ENCODE assay signal across 1 cellular context in the genomic region with DNA sequence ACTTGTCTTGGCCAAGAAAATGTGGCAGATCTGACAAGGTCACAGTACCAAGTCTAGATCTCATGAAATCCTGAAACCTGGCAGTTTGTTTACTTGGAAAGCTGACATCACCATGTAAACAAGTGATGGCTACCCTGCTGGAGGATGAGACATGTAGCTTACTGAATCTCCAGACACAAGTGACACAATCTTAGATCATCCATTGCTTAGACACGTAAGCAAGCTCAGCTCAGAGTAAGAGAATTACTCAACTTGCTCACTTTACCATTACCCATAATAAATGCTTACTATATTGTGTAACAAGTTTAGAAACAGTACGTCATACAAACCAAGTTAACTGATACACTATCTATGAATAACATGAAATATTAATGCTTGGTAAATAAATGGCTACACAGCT.
A peak's percentile ranks its signal among the peaks of the same experiment; 100 is the strongest.
TF ChIP-seq lines count a peak whose summit lies in the region.

No MANE protein-coding gene starts in this region.

TF ChIP-seq in HEK293, 187 proteins besides CTCF, POLR2A, EP300 and RAD21 (continued from another document and continues in another):
- TF ChIP-seq, protein P1, sequence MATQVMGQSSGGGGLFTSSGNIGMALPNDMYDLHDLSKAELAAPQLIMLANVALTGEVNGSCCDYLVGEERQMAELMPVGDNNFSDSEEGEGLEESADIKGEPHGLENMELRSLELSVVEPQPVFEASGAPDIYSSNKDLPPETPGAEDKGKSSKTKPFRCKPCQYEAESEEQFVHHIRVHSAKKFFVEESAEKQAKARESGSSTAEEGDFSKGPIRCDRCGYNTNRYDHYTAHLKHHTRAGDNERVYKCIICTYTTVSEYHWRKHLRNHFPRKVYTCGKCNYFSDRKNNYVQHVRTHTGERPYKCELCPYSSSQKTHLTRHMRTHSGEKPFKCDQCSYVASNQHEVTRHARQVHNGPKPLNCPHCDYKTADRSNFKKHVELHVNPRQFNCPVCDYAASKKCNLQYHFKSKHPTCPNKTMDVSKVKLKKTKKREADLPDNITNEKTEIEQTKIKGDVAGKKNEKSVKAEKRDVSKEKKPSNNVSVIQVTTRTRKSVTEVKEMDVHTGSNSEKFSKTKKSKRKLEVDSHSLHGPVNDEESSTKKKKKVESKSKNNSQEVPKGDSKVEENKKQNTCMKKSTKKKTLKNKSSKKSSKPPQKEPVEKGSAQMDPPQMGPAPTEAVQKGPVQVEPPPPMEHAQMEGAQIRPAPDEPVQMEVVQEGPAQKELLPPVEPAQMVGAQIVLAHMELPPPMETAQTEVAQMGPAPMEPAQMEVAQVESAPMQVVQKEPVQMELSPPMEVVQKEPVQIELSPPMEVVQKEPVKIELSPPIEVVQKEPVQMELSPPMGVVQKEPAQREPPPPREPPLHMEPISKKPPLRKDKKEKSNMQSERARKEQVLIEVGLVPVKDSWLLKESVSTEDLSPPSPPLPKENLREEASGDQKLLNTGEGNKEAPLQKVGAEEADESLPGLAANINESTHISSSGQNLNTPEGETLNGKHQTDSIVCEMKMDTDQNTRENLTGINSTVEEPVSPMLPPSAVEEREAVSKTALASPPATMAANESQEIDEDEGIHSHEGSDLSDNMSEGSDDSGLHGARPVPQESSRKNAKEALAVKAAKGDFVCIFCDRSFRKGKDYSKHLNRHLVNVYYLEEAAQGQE (tag by site-specific recombination; IDR thresholded peaks at IDR 0.05) = no peak
- TF ChIP-seq ZNF292 (tag by site-specific recombination; IDR thresholded peaks at IDR 0.05; ENCODE audit: borderline replicate concordance, low read depth) (no peak), ZNF473 (tag by site-specific recombination; IDR thresholded peaks at IDR 0.05) (no peak), ZNF600 (tag by site-specific recombination; IDR thresholded peaks at IDR 0.05) (no peak), GLI4 (tag by site-specific recombination; IDR thresholded peaks at IDR 0.05) (no peak), ZSCAN23 (tag by site-specific recombination; IDR thresholded peaks at IDR 0.05) (no peak), ZXDB (tag by site-specific recombination; IDR thresholded peaks at IDR 0.05) (no peak), ZNF239 (tag by site-specific recombination; IDR thresholded peaks at IDR 0.05) (no peak), ZNF785 (tag by site-specific recombination; IDR thresholded peaks at IDR 0.05) (0 out of 2 replicates have a peak, but pooled peaks have one; percentile 22), ZNF623 (tag by site-specific recombination; IDR thresholded peaks at IDR 0.05) (no peak), ZNF521 (tag by site-specific recombination; IDR thresholded peaks at IDR 0.05) (no peak), ZNF366 (tag by site-specific recombination; conservative IDR thresholded peaks at IDR 0.05) (peak; percentile 80), BCL11B (tag by site-specific recombination; IDR thresholded peaks at IDR 0.05; ENCODE audit: low read depth) (no peak), ZNF561 (tag by site-specific recombination; IDR thresholded peaks at IDR 0.05; ENCODE audit: borderline replicate concordance) (no peak), ZNF677 (tag by site-specific recombination; IDR thresholded peaks at IDR 0.05) (no peak), ZNF10 (tag by site-specific recombination; IDR thresholded peaks at IDR 0.05) (no peak), ZNF155 (tag by site-specific recombination; IDR thresholded peaks at IDR 0.05) (no peak), ZNF157 (tag by site-specific recombination; IDR thresholded peaks at IDR 0.05) (no peak), KLF8 (tag by site-specific recombination; IDR thresholded peaks at IDR 0.05) (no peak; the same call in 1 of the 2 replicates), ZNF202 (tag by site-specific recombination; IDR thresholded peaks at IDR 0.05; ENCODE audit: borderline replicate concordance) (no peak), ZEB2 (tag by site-specific recombination; IDR thresholded peaks at IDR 0.05) (peak; percentile 82), ZNF274 (IDR thresholded peaks at IDR 0.05; ENCODE audit: low read length) (no peak), ZNF274 (tag by site-specific recombination; IDR thresholded peaks at IDR 0.05; ENCODE audit: borderline replicate concordance) (no peak), ZNF76 (tag by site-specific recombination; IDR thresholded peaks at IDR 0.05; ENCODE audit: borderline replicate concordance, low read depth) (no peak), ZIC2 (tag by site-specific recombination; IDR thresholded peaks at IDR 0.05) (no peak), ZNF843 (tag by site-specific recombination; IDR thresholded peaks at IDR 0.05) (no peak), ZNF791 (tag by site-specific recombination; IDR thresholded peaks at IDR 0.05) (no peak), ZNF514 (tag by site-specific recombination; IDR thresholded peaks at IDR 0.05) (no peak), ZNF23 (tag by site-specific recombination; IDR thresholded peaks at IDR 0.05; ENCODE audit: borderline replicate concordance) (no peak), ZBTB17 (tag by site-specific recombination; IDR thresholded peaks at IDR 0.05) (no peak), ZNF391 (tag by site-specific recombination; IDR thresholded peaks at IDR 0.05; ENCODE audit: borderline replicate concordance, low read depth) (no peak), GLIS2 (tag by site-specific recombination; IDR thresholded peaks at IDR 0.05) (no peak), MEIS1 (CRISPR knock-in tag; IDR thresholded peaks at IDR 0.05; ENCODE audit: borderline replicate concordance) (no peak), ZNF174 (tag by site-specific recombination; IDR thresholded peaks at IDR 0.05) (no peak), ZNF555 (tag by site-specific recombination; conservative IDR thresholded peaks at IDR 0.05) (no peak), ZNF341 (tag by site-specific recombination; IDR thresholded peaks at IDR 0.05; ENCODE audit: low read depth) (no peak), ZNF621 (tag by site-specific recombination; IDR thresholded peaks at IDR 0.05) (no peak), ZFHX2 (tag by site-specific recombination; conservative IDR thresholded peaks at IDR 0.05) (no peak), SP2 (tag by site-specific recombination; IDR thresholded peaks at IDR 0.05) (no peak), SP7 (tag by site-specific recombination; IDR thresholded peaks at IDR 0.05) (peak; percentile 54; the same call in 1 of the 2 replicates), ZNF37A (tag by site-specific recombination; IDR thresholded peaks at IDR 0.05) (no peak), ZNF530 (tag by site-specific recombination; IDR thresholded peaks at IDR 0.05; ENCODE audit: low read depth) (no peak), ZNF776 (tag by site-specific recombination; IDR thresholded peaks at IDR 0.05; ENCODE audit: borderline replicate concordance) (no peak), ZNF404 (tag by site-specific recombination; IDR thresholded peaks at IDR 0.05) (no peak), ZNF184 (tag by site-specific recombination; IDR thresholded peaks at IDR 0.05) (peak; percentile 86), ZNF221 (tag by site-specific recombination; IDR thresholded peaks at IDR 0.05; ENCODE audit: borderline replicate concordance) (no peak), MYNN (tag by site-specific recombination; IDR thresholded peaks at IDR 0.05; ENCODE audit: borderline replicate concordance) (no peak), ZNF335 (tag by site-specific recombination; conservative IDR thresholded peaks at IDR 0.05) (peak; percentile 41; the same call in 1 of the 2 replicates), KLF16 (tag by site-specific recombination; IDR thresholded peaks at IDR 0.05) (no peak), GLI2 (tag by site-specific recombination; IDR thresholded peaks at IDR 0.05; ENCODE audit: borderline replicate concordance, low read depth) (no peak)
- TF ChIP-seq, protein P2, sequence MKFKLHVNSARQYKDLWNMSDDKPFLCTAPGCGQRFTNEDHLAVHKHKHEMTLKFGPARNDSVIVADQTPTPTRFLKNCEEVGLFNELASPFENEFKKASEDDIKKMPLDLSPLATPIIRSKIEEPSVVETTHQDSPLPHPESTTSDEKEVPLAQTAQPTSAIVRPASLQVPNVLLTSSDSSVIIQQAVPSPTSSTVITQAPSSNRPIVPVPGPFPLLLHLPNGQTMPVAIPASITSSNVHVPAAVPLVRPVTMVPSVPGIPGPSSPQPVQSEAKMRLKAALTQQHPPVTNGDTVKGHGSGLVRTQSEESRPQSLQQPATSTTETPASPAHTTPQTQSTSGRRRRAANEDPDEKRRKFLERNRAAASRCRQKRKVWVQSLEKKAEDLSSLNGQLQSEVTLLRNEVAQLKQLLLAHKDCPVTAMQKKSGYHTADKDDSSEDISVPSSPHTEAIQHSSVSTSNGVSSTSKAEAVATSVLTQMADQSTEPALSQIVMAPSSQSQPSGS (tag by site-specific recombination; IDR thresholded peaks at IDR 0.05; ENCODE audit: low read depth) = peak; percentile 78
- TF ChIP-seq, protein P3, sequence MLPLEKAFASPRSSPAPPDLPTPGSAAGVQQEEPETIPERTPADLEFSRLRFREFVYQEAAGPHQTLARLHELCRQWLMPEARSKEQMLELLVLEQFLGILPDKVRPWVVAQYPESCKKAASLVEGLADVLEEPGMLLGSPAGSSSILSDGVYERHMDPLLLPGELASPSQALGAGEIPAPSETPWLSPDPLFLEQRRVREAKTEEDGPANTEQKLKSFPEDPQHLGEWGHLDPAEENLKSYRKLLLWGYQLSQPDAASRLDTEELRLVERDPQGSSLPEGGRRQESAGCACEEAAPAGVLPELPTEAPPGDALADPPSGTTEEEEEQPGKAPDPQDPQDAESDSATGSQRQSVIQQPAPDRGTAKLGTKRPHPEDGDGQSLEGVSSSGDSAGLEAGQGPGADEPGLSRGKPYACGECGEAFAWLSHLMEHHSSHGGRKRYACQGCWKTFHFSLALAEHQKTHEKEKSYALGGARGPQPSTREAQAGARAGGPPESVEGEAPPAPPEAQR (tag by site-specific recombination; IDR thresholded peaks at IDR 0.05) = no peak
- TF ChIP-seq, protein P4, sequence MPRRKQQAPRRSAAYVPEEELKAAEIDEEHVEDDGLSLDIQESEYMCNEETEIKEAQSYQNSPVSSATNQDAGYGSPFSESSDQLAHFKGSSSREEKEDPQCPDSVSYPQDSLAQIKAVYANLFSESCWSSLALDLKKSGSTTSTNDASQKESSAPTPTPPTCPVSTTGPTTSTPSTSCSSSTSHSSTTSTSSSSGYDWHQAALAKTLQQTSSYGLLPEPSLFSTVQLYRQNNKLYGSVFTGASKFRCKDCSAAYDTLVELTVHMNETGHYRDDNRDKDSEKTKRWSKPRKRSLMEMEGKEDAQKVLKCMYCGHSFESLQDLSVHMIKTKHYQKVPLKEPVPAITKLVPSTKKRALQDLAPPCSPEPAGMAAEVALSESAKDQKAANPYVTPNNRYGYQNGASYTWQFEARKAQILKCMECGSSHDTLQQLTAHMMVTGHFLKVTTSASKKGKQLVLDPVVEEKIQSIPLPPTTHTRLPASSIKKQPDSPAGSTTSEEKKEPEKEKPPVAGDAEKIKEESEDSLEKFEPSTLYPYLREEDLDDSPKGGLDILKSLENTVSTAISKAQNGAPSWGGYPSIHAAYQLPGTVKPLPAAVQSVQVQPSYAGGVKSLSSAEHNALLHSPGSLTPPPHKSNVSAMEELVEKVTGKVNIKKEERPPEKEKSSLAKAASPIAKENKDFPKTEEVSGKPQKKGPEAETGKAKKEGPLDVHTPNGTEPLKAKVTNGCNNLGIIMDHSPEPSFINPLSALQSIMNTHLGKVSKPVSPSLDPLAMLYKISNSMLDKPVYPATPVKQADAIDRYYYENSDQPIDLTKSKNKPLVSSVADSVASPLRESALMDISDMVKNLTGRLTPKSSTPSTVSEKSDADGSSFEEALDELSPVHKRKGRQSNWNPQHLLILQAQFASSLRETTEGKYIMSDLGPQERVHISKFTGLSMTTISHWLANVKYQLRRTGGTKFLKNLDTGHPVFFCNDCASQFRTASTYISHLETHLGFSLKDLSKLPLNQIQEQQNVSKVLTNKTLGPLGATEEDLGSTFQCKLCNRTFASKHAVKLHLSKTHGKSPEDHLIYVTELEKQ (tag by site-specific recombination; IDR thresholded peaks at IDR 0.05; ENCODE audit: borderline replicate concordance) = no peak
- TF ChIP-seq, protein P5, sequence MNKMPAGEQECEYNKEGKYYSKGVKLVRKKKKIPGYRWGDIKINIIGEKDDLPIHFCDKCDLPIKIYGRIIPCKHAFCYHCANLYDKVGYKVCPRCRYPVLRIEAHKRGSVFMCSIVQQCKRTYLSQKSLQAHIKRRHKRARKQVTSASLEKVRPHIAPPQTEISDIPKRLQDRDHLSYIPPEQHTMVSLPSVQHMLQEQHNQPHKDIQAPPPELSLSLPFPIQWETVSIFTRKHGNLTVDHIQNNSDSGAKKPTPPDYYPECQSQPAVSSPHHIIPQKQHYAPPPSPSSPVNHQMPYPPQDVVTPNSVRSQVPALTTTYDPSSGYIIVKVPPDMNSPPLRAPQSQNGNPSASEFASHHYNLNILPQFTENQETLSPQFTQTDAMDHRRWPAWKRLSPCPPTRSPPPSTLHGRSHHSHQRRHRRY (tag by site-specific recombination; IDR thresholded peaks at IDR 0.05) = no peak
- TF ChIP-seq, protein P6, sequence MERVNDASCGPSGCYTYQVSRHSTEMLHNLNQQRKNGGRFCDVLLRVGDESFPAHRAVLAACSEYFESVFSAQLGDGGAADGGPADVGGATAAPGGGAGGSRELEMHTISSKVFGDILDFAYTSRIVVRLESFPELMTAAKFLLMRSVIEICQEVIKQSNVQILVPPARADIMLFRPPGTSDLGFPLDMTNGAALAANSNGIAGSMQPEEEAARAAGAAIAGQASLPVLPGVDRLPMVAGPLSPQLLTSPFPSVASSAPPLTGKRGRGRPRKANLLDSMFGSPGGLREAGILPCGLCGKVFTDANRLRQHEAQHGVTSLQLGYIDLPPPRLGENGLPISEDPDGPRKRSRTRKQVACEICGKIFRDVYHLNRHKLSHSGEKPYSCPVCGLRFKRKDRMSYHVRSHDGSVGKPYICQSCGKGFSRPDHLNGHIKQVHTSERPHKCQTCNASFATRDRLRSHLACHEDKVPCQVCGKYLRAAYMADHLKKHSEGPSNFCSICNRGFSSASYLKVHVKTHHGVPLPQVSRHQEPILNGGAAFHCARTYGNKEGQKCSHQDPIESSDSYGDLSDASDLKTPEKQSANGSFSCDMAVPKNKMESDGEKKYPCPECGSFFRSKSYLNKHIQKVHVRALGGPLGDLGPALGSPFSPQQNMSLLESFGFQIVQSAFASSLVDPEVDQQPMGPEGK (tag by site-specific recombination; IDR thresholded peaks at IDR 0.05) = no peak
- TF ChIP-seq, protein P7, sequence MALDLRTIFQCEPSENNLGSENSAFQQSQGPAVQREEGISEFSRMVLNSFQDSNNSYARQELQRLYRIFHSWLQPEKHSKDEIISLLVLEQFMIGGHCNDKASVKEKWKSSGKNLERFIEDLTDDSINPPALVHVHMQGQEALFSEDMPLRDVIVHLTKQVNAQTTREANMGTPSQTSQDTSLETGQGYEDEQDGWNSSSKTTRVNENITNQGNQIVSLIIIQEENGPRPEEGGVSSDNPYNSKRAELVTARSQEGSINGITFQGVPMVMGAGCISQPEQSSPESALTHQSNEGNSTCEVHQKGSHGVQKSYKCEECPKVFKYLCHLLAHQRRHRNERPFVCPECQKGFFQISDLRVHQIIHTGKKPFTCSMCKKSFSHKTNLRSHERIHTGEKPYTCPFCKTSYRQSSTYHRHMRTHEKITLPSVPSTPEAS (tag by site-specific recombination; IDR thresholded peaks at IDR 0.05) = no peak
